In genomic region chr6:30590509-30590908, GRCh38 we compare ENCODE assay signal across 11 cellular contexts. TPM values are rescaled to one million over a fixed set of nuclear protein-coding genes. Genes with fewer than 3 reads are reported as not detected.
A peak's percentile ranks its signal among the peaks of the same experiment; 100 is the strongest.
DNase-seq lines count a peak whose midpoint lies in the region; ATAC-seq, FAIRE-seq and TF ChIP-seq lines count a peak whose summit lies in the region.
"Had no signal": no experiment of that assay in that cellular context is flagged by ENCODE, and none has a peak within 500 bp of the region (broad histone marks: within the 10 kb centered on the region; RNA-seq: fewer than 3 reads in every experiment).

No MANE protein-coding gene starts in this region.

- H3K79me2 ChIP-seq in osteoblast (ENCODE audit: insufficient read depth, low read length) = peaks cover 16% of the 10 kb centered on the region

- no peak overlapping the region for H3K27ac Mint-ChIP-seq in activated CD4-positive, alpha-beta T cell treated with anti-CD3 and anti-CD28 coated beads, Interleukin-2, amount 10 ng/mL, durations not matched to agents 24 days and 14 days

- POLR2A ChIA-PET in A549 (lab: Yijun Ruan, JAX) = interaction anchor here (1.1 to 1.2 kb wide), 2 partner anchors 10 to 19 kb away, joined by 3 to 4 read pairs; partner anchors contain the start of gene ABCF1

- ATAC-seq in A549 (peak in 1 of 2 experiments; percentile 6; a peak in 1 of 6 replicates), GM21723 (IDR thresholded peaks at IDR 0.05; ENCODE audit: unreplicated experiment) (no peak)

- intact Hi-C loops in activated CD4-positive, alpha-beta T cell treated with anti-CD3 and anti-CD28 coated beads, Interleukin-2, amount 10 ng/mL, durations not matched to agents 24 days and 14 days (cut with micrococcal nuclease) = no loop called here

- TF ChIP-seq RAD21 in A549 (conservative IDR thresholded peaks at IDR 0.05 in 1 of 2, IDR thresholded peaks at IDR 0.05 in 1 of 2) = no peak

- H3K9me3 ChIP-seq in A549 (no peaks in the 10 kb centered on the region), osteoblast (ENCODE audit: low read depth, low read length) (no peaks in the 10 kb centered on the region)
- H3K9me3 ChIP-seq: BLaER1 had no signal

- H2AFZ ChIP-seq in osteoblast (ENCODE audit: low read length) = no peak overlapping the region

- peaks cover 9% of the 10 kb centered on the region; the same call in 2 of the 3 replicates for H3K4me1 ChIP-seq in A549
- H3K4me1 ChIP-seq in osteoblast (ENCODE audit: insufficient read depth, low read length) = peaks cover 13% of the 10 kb centered on the region
- H3K4me1 ChIP-seq: BLaER1 had no signal

- H3K9me3 Mint-ChIP-seq in activated CD4-positive, alpha-beta T cell treated with anti-CD3 and anti-CD28 coated beads, Interleukin-2, amount 10 ng/mL, durations not matched to agents 24 days and 14 days = no peaks in the 10 kb centered on the region

- H3K4me3 Mint-ChIP-seq in activated CD4-positive, alpha-beta T cell treated with anti-CD3 and anti-CD28 coated beads, Interleukin-2, amount 10 ng/mL, durations not matched to agents 24 days and 14 days = no peak overlapping the region

- H3K27me3 Mint-ChIP-seq in activated CD4-positive, alpha-beta T cell treated with anti-CD3 and anti-CD28 coated beads, Interleukin-2, amount 10 ng/mL, durations not matched to agents 24 days and 14 days = no peaks in the 10 kb centered on the region

- no peak for TF ChIP-seq EP300 in A549 (IDR thresholded peaks at IDR 0.05)

- WGBS in A549 (ENCODE audit: missing lambda C conversion rate) = 89% methylated on average over 8 of the region's 8 CpGs

- TF ChIP-seq CTCF in A549 (IDR thresholded peaks at IDR 0.05) (no peak), bronchial epithelial cell (IDR thresholded peaks at IDR 0.05; ENCODE audit: insufficient read depth, low read length, severe bottlenecking) (no peak), osteoblast (IDR thresholded peaks at IDR 0.05; ENCODE audit: extremely low read depth, low read depth, low read length) (no peak)

- H3K4me3 ChIP-seq in A549 = no peak overlapping the region
- no peak overlapping the region for H3K4me3 ChIP-seq in H7 (ENCODE audit: insufficient read depth, low read depth, low read length)
- no peak overlapping the region for H3K4me3 ChIP-seq in bronchial epithelial cell (ENCODE audit: low read depth, low read length)
- H3K4me3 ChIP-seq in osteoblast (ENCODE audit: insufficient read depth, low read length) = no peak overlapping the region
- H3K4me3 ChIP-seq: BLaER1 had no signal

- H4K20me1 ChIP-seq in osteoblast (ENCODE audit: insufficient read depth, low read length) = peaks cover 13% of the 10 kb centered on the region

- no peak for TF ChIP-seq POLR2A in A549 (IDR thresholded peaks at IDR 0.05; ENCODE audit: low read length)

- DNase-seq in A549 (ENCODE audit: low read depth in 1 of 2, low spot score in 1 of 2) (no peak), H7 (peak; percentile 7), bronchial epithelial cell (ENCODE audit: low read depth) (no peak), osteoblast (ENCODE audit: insufficient read length, low spot score, missing footprints) (no peak), cerebellar nuclear complex (lab: John Stamatoyannopoulos, UW) (no peak)
- DNase-seq in NK-92 treated with Interleukin-12 subunit alpha and Interleukin-12 subunit beta, amount 100 ng/mL, for 24 hours (lab: John Stamatoyannopoulos, UW) = no peak
- DNase-seq in activated CD4-positive, alpha-beta T cell treated with anti-CD3 and anti-CD28 coated beads, Interleukin-2, amount 10 ng/mL, durations not matched to agents 24 days and 14 days = no peak
- DNase-seq: midbrain, NCI-H446 had no signal

- H3K36me3 ChIP-seq in H7 (replicated peaks; ENCODE audit: control insufficient read depth, insufficient read depth, low read length) (peaks cover 45% of the 10 kb centered on the region), bronchial epithelial cell (ENCODE audit: control insufficient read depth, insufficient read depth, low read length) (peaks cover 19% of the 10 kb centered on the region), osteoblast (ENCODE audit: insufficient read depth, low read length) (peaks cover 83% of the 10 kb centered on the region)

- FAIRE-seq in A549 (lab: Jason Lieb, UNC) (no peak), bronchial epithelial cell (lab: Jason Lieb, UNC) (peak; percentile 13)

- H3K27ac ChIP-seq in A549 (peak overlapping the region; percentile 27 to 67; a peak in 3 of 6 replicates), osteoblast (ENCODE audit: low read depth, low read length) (peak overlapping the region; percentile 65)
- H3K27ac ChIP-seq: BLaER1 had no signal

- CTCF ChIA-PET in A549 (lab: Yijun Ruan, JAX) = interaction anchor here (0.6 to 1.7 kb wide), 8 partner anchors 10 to 479 kb away, joined by 3 to 11 read pairs (median 3); no protein-coding TSS in a partner anchor

- H3K4me2 ChIP-seq in A549 (no peak overlapping the region), osteoblast (ENCODE audit: insufficient read depth, low read length) (no peak overlapping the region)
- H3K4me2 ChIP-seq: BLaER1 had no signal

- H3K27me3 ChIP-seq in H7 (ENCODE audit: control insufficient read depth, insufficient read depth, low read length) (no peaks in the 10 kb centered on the region), bronchial epithelial cell (ENCODE audit: control insufficient read depth, insufficient read depth, low read length) (no peaks in the 10 kb centered on the region), osteoblast (ENCODE audit: insufficient read depth, low read length) (no peaks in the 10 kb centered on the region)
- H3K27me3 ChIP-seq: BLaER1 had no signal

- peaks cover 66% of the 10 kb centered on the region for H3K36me3 Mint-ChIP-seq in activated CD4-positive, alpha-beta T cell treated with anti-CD3 and anti-CD28 coated beads, Interleukin-2, amount 10 ng/mL, durations not matched to agents 24 days and 14 days (ENCODE audit: low read depth)

- H3K4me1 Mint-ChIP-seq in activated CD4-positive, alpha-beta T cell treated with anti-CD3 and anti-CD28 coated beads, Interleukin-2, amount 10 ng/mL, durations not matched to agents 24 days and 14 days = peaks cover 8% of the 10 kb centered on the region

RNA-seq across cellular contexts. Expression of gene ABCF1, which starts 19.3 kb away (rescaled TPM):
- polyA plus RNA-seq in A549 (2011; rRNA removed) (30.2 and 31.0 TPM in 2 replicates), A549 (2017; fragmentation: RNase III; extraction: RNeasy Plus Mini Kit Qiagen cat#74134 plus additional on column Dnase treatment) (71.3 to 73.3 TPM (median 72.0 TPM) in 3 replicates)
- polyA plus RNA-seq in A549 (2012; cell fraction: cytosol; rRNA removed) = 34.1 and 35.6 TPM in 2 replicates
- polyA plus RNA-seq in A549 (2012; cell fraction: nucleus; rRNA removed) = 54.0 and 59.5 TPM in 2 replicates
- 62.5 and 64.1 TPM in 2 replicates for polyA minus RNA-seq in A549 (2011; rRNA and poly(A)+ RNA removed)
- total RNA-seq in H7 (2014; rRNA removed; shearing (Covaris generic)) = 52.1 and 55.7 TPM in 2 replicates
- total RNA-seq in bronchial epithelial cell (31.9 and 35.1 TPM in 2 replicates), osteoblast (37.3 and 37.4 TPM in 2 replicates)
- 123 and 125 TPM in 2 replicates for total RNA-seq in activated CD4-positive, alpha-beta T cell treated with anti-CD3 and anti-CD28 coated beads, Interleukin-2, amount 10 ng/mL, durations not matched to agents 24 days and 14 days

RNA-seq across cellular contexts. Expression of gene PPP1R10, which starts 26.5 kb away (rescaled TPM):
- polyA plus RNA-seq in A549 (2011; rRNA removed) (33.3 and 37.6 TPM in 2 replicates), A549 (2017; fragmentation: RNase III; extraction: RNeasy Plus Mini Kit Qiagen cat#74134 plus additional on column Dnase treatment) (25.2 to 28.4 TPM (median 26.4 TPM) in 3 replicates)
- 15.1 and 17.9 TPM in 2 replicates for polyA plus RNA-seq in A549 (2012; cell fraction: cytosol; rRNA removed)
- polyA plus RNA-seq in A549 (2012; cell fraction: nucleus; rRNA removed) = 44.4 and 44.5 TPM in 2 replicates
- 58.0 and 128 TPM in 2 replicates for polyA minus RNA-seq in A549 (2011; rRNA and poly(A)+ RNA removed)
- 47.3 and 62.3 TPM in 2 replicates for total RNA-seq in H7 (2014; rRNA removed; shearing (Covaris generic))
- total RNA-seq in bronchial epithelial cell (10.5 and 18.3 TPM in 2 replicates), osteoblast (29.0 and 37.4 TPM in 2 replicates)
- total RNA-seq in activated CD4-positive, alpha-beta T cell treated with anti-CD3 and anti-CD28 coated beads, Interleukin-2, amount 10 ng/mL, durations not matched to agents 24 days and 14 days = 106 and 107 TPM in 2 replicates

RNA-seq across cellular contexts. Expression of gene MRPS18B, which starts 27.1 kb away (rescaled TPM):
- polyA plus RNA-seq in A549 (2011; rRNA removed) (91.1 and 97.3 TPM in 2 replicates), A549 (2017; fragmentation: RNase III; extraction: RNeasy Plus Mini Kit Qiagen cat#74134 plus additional on column Dnase treatment) (83.6 to 104 TPM (median 85.3 TPM) in 3 replicates)
- 82.9 and 109 TPM in 2 replicates for polyA plus RNA-seq in A549 (2012; cell fraction: cytosol; rRNA removed)
- polyA plus RNA-seq in A549 (2012; cell fraction: nucleus; rRNA removed) = 43.7 and 51.4 TPM in 2 replicates
- 73.2 and 79.0 TPM in 2 replicates for polyA minus RNA-seq in A549 (2011; rRNA and poly(A)+ RNA removed)
- total RNA-seq in H7 (2014; rRNA removed; shearing (Covaris generic)) = 112 and 121 TPM in 2 replicates
- total RNA-seq in bronchial epithelial cell (62.1 and 64.0 TPM in 2 replicates), osteoblast (67.3 and 83.4 TPM in 2 replicates)
- 79.4 and 83.6 TPM in 2 replicates for total RNA-seq in activated CD4-positive, alpha-beta T cell treated with anti-CD3 and anti-CD28 coated beads, Interleukin-2, amount 10 ng/mL, durations not matched to agents 24 days and 14 days

RNA-seq across cellular contexts. Expression of gene PRR3, which starts 33.4 kb away (rescaled TPM):
- polyA plus RNA-seq in A549 (2011; rRNA removed) = 24.1 and 29.5 TPM in 2 replicates
- polyA plus RNA-seq in A549 (2012; cell fraction: cytosol; rRNA removed) = 13.8 and 15.6 TPM in 2 replicates
- polyA plus RNA-seq in A549 (2012; cell fraction: nucleus; rRNA removed) = 9.9 and 14.0 TPM in 2 replicates
- 12.8 to 13.8 TPM (median 12.8 TPM) in 3 replicates for polyA plus RNA-seq in A549 (2017; fragmentation: RNase III; extraction: RNeasy Plus Mini Kit Qiagen cat#74134 plus additional on column Dnase treatment)
- 42.0 and 47.1 TPM in 2 replicates for polyA minus RNA-seq in A549 (2011; rRNA and poly(A)+ RNA removed)
- 14.3 and 14.7 TPM in 2 replicates for total RNA-seq in H7 (2014; rRNA removed; shearing (Covaris generic))
- total RNA-seq in bronchial epithelial cell = 1.9 and 2.1 TPM in 2 replicates
- total RNA-seq in osteoblast = 6.8 and 7.2 TPM in 2 replicates
- 38.2 and 39.7 TPM in 2 replicates for total RNA-seq in activated CD4-positive, alpha-beta T cell treated with anti-CD3 and anti-CD28 coated beads, Interleukin-2, amount 10 ng/mL, durations not matched to agents 24 days and 14 days

RNA-seq across cellular contexts. Expression of gene GNL1, which starts 34.2 kb away (rescaled TPM):
- polyA plus RNA-seq in A549 (2011; rRNA removed) = 18.5 and 25.6 TPM in 2 replicates
- polyA plus RNA-seq in A549 (2012; cell fraction: cytosol; rRNA removed) = 12.8 and 19.5 TPM in 2 replicates
- polyA plus RNA-seq in A549 (2012; cell fraction: nucleus; rRNA removed) = 21.8 and 32.3 TPM in 2 replicates
- polyA plus RNA-seq in A549 (2017; fragmentation: RNase III; extraction: RNeasy Plus Mini Kit Qiagen cat#74134 plus additional on column Dnase treatment) = 19.9 to 28.7 TPM (median 27.2 TPM) in 3 replicates
- 21.3 and 28.2 TPM in 2 replicates for polyA minus RNA-seq in A549 (2011; rRNA and poly(A)+ RNA removed)
- 59.0 and 78.4 TPM in 2 replicates for total RNA-seq in H7 (2014; rRNA removed; shearing (Covaris generic))
- total RNA-seq in bronchial epithelial cell = 21.9 and 35.2 TPM in 2 replicates
- total RNA-seq in osteoblast = 56.5 and 64.8 TPM in 2 replicates
- 80.9 and 93.0 TPM in 2 replicates for total RNA-seq in activated CD4-positive, alpha-beta T cell treated with anti-CD3 and anti-CD28 coated beads, Interleukin-2, amount 10 ng/mL, durations not matched to agents 24 days and 14 days
